ENCODE assay signal across 25 cellular contexts in the genomic region with DNA sequence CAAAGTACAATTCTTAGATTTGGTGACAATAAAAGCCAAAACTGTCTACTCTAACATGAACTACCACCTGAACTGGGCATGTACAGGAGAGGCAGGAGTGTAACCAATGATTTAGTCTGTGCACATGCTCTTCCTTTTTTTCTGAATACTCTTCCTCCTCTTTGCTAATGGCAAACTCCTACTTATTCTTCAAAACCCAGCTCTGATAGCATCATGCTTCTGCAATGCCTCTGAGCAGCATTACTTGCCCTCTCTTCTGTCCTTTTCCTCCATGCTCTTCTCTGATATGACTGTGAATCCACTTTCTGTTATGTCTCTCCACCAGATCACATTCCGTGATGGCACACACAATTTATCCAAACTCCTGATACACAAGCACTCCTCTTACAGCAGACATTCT.
"Had no signal": no experiment of that assay in that cellular context is flagged by ENCODE, and none has a peak within 500 bp of the region (broad histone marks: within the 10 kb centered on the region; RNA-seq: fewer than 3 reads in every experiment).

No MANE protein-coding gene starts in this region.

- FAIRE-seq: endometrium, frontal cortex, keratinocyte had no signal

- H3K4me1 Mint-ChIP-seq: naive B cell; stimulated activated naive CD8-positive, alpha-beta T cell treated with anti-CD3 and anti-CD28 coated beads, Interleukin-15, amount 100 ng/mL, for 72 hours had no signal

- H3K27ac Mint-ChIP-seq: effector memory CD8-positive, alpha-beta T cell; natural killer cell treated with Interleukin-12 subunit alpha and Interleukin-12 subunit beta and Interleukin-15 and Interleukin-18, amount 100 ng/mL, for 72 hours; stimulated activated naive CD8-positive, alpha-beta T cell treated with anti-CD3 and anti-CD28 coated beads, Interleukin-15, amount 100 ng/mL, for 72 hours had no signal

- H3K27me3 ChIP-seq: ovary, suprapubic skin, transverse colon, vagina had no signal

- DNase-seq: cortex of kidney; effector memory CD8-positive, alpha-beta T cell; head of caudate nucleus; left ventricle myocardium superior; lower lobe of right lung; naive B cell; nucleus accumbens; ovary; posterior cingulate gyrus; retina; stimulated activated CD4-positive, alpha-beta T cell treated with anti-CD3 and anti-CD28 coated beads, Interleukin-12 subunit alpha, Interleukin-12 subunit beta, amount 100 ng/mL, for 4 hours; stimulated activated CD4-positive, alpha-beta T cell treated with anti-CD3 and anti-CD28 coated beads, Interleukin-1b, Interleukin-23, amount 100 ng/mL, for 48 hours; stimulated activated CD4-positive, alpha-beta T cell treated with anti-CD3 and anti-CD28 coated beads, Interleukin-4, amount 100 ng/mL, for 1 hour; stimulated activated CD8-positive, alpha-beta memory T cell treated with anti-CD3 and anti-CD28 coated beads, Interleukin-4, amount 100 ng/mL, for 48 hours; stimulated activated naive CD4-positive, alpha-beta T cell; stimulated activated naive CD8-positive, alpha-beta T cell treated with anti-CD3 and anti-CD28 coated beads, Interleukin-15, amount 100 ng/mL, for 72 hours; transverse colon had no signal

- H3K36me3 Mint-ChIP-seq: natural killer cell treated with Interleukin-12 subunit alpha and Interleukin-12 subunit beta and Interleukin-15 and Interleukin-18, amount 100 ng/mL, for 72 hours had no signal

- H3K9me3 ChIP-seq: lower lobe of right lung, ovary, suprapubic skin, transverse colon, vagina had no signal

- H3K4me1 ChIP-seq: suprapubic skin had no signal

- H3K27ac ChIP-seq: lower lobe of right lung, ovary, suprapubic skin, transverse colon, vagina had no signal

- H3K36me3 ChIP-seq: ovary had no signal

- ATAC-seq: effector memory CD8-positive, alpha-beta T cell; left ventricle myocardium superior; lower lobe of right lung; natural killer cell treated with Interleukin-12 subunit alpha and Interleukin-12 subunit beta and Interleukin-15 and Interleukin-18, amount 100 ng/mL, for 72 hours; sciatic nerve; stimulated activated naive CD8-positive, alpha-beta T cell treated with anti-CD3 and anti-CD28 coated beads, Interleukin-15, amount 100 ng/mL, for 72 hours had no signal

- H3K4me3 Mint-ChIP-seq: effector memory CD8-positive, alpha-beta T cell; naive B cell; natural killer cell treated with Interleukin-12 subunit alpha and Interleukin-12 subunit beta and Interleukin-15 and Interleukin-18, amount 100 ng/mL, for 72 hours; stimulated activated naive CD8-positive, alpha-beta T cell treated with anti-CD3 and anti-CD28 coated beads, Interleukin-15, amount 100 ng/mL, for 72 hours had no signal

- H3K9me3 Mint-ChIP-seq: effector memory CD8-positive, alpha-beta T cell; naive B cell; natural killer cell treated with Interleukin-12 subunit alpha and Interleukin-12 subunit beta and Interleukin-15 and Interleukin-18, amount 100 ng/mL, for 72 hours; stimulated activated naive CD8-positive, alpha-beta T cell treated with anti-CD3 and anti-CD28 coated beads, Interleukin-15, amount 100 ng/mL, for 72 hours had no signal

- H3K4me2 ChIP-seq: smooth muscle cell had no signal

- H3K27me3 Mint-ChIP-seq: naive B cell; stimulated activated naive CD8-positive, alpha-beta T cell treated with anti-CD3 and anti-CD28 coated beads, Interleukin-15, amount 100 ng/mL, for 72 hours had no signal

- H3K4me3 ChIP-seq: lower lobe of right lung, ovary, smooth muscle cell, suprapubic skin, transverse colon, vagina had no signal
